ENCODE assay signal across 20 cellular contexts in genomic region chr4:8664031-8664805, GRCh38.
DNase-seq lines count a peak whose midpoint lies in the region; ATAC-seq and TF ChIP-seq lines count a peak whose summit lies in the region.
"Had no signal": no experiment of that assay in that cellular context is flagged by ENCODE, and none has a peak within 500 bp of the region (broad histone marks: within the 10 kb centered on the region; RNA-seq: fewer than 3 reads in every experiment).

No MANE protein-coding gene starts in this region.

- no peak overlapping the region for H3K27ac ChIP-seq in GM23338 (ENCODE audit: low read depth)
- H3K27ac ChIP-seq in RWPE2 (ENCODE audit: poor library complexity, severe bottlenecking) = no peak overlapping the region
- no peak overlapping the region for H3K27ac ChIP-seq in iPS-20b (ENCODE audit: low read length)
- H3K27ac ChIP-seq: BLaER1, HL-60, PC-9, RWPE1 had no signal

- H3K79me2 ChIP-seq in GM23338 (replicated peaks; ENCODE audit: insufficient read depth) = no peaks in the 10 kb centered on the region

- DNase-seq in GM23338 (ENCODE audit: low spot score) (no peak), RWPE2 (ENCODE audit: low spot score) (peak; percentile 30), progenitor cell of endocrine pancreas (ENCODE audit: low spot score, unreplicated experiment) (no peak), NCI-H69 (lab: John Stamatoyannopoulos, UW) (no peak)
- DNase-seq in activated CD4-positive, alpha-beta T cell treated with anti-CD3 and anti-CD28 coated beads, Interleukin-2, amount 10 ng/mL, durations not matched to agents 24 days and 14 days = no peak
- DNase-seq in activated CD4-positive, alpha-beta T cell treated with anti-CD3 and anti-CD28 coated beads for 1 hour = no peak
- DNase-seq: CD8-positive, alpha-beta memory T cell; DMS79; H9; Karpas-422; NCI-H1417 treated with DMSO at 0.1 percent for 48 hours; NCI-H187 treated with DMSO at 0.1 percent for 48 hours; NCI-H2227 treated with DMSO at 0.1 percent for 48 hours; NCI-H510A treated with DMSO at 0.1 percent for 48 hours; PC-9 had no signal

- H3K4me1 Mint-ChIP-seq in GM23338 = peaks cover 26% of the 10 kb centered on the region
- peaks cover 2% of the 10 kb centered on the region for H3K4me1 Mint-ChIP-seq in progenitor cell of endocrine pancreas (ENCODE audit: low read depth)
- H3K4me1 Mint-ChIP-seq in activated CD4-positive, alpha-beta T cell treated with anti-CD3 and anti-CD28 coated beads, Interleukin-2, amount 10 ng/mL, durations not matched to agents 24 days and 14 days = no peaks in the 10 kb centered on the region
- H3K4me1 Mint-ChIP-seq: CD8-positive, alpha-beta memory T cell had no signal

- H3F3A ChIP-seq in GM23338 (replicated peaks; ENCODE audit: low read depth) = no peaks in the 10 kb centered on the region

- TF ChIP-seq CTCF in GM23338 (conservative IDR thresholded peaks at IDR 0.05; ENCODE audit: low read depth in 2 of 2) = no peak
- no peak for TF ChIP-seq CTCF in RWPE2 (IDR thresholded peaks at IDR 0.05; ENCODE audit: poor library complexity, severe bottlenecking)
- no peak for TF ChIP-seq CTCF in progenitor cell of endocrine pancreas (IDR thresholded peaks at IDR 0.05; ENCODE audit: unreplicated experiment)

- H3K27me3 Mint-ChIP-seq in GM23338 (ENCODE audit: insufficient read depth, low read depth, poor library complexity) (peaks cover 10% of the 10 kb centered on the region), progenitor cell of endocrine pancreas (peaks cover 50% of the 10 kb centered on the region)
- H3K27me3 Mint-ChIP-seq in activated CD4-positive, alpha-beta T cell treated with anti-CD3 and anti-CD28 coated beads, Interleukin-2, amount 10 ng/mL, durations not matched to agents 24 days and 14 days = peaks cover 6% of the 10 kb centered on the region

- no peaks in the 10 kb centered on the region for H3K9me3 Mint-ChIP-seq in GM23338
- H3K9me3 Mint-ChIP-seq in progenitor cell of endocrine pancreas (ENCODE audit: low read depth) = no peaks in the 10 kb centered on the region
- H3K9me3 Mint-ChIP-seq in activated CD4-positive, alpha-beta T cell treated with anti-CD3 and anti-CD28 coated beads, Interleukin-2, amount 10 ng/mL, durations not matched to agents 24 days and 14 days = no peaks in the 10 kb centered on the region

- no peaks in the 10 kb centered on the region for H3K9me2 ChIP-seq in GM23338 (ENCODE audit: insufficient read depth)

- H3K9ac ChIP-seq in iPS-20b (ENCODE audit: low read depth, low read length) = no peak overlapping the region
- H3K9ac ChIP-seq: BLaER1 had no signal

- H3K4me3 Mint-ChIP-seq in GM23338 (no peak overlapping the region), progenitor cell of endocrine pancreas (ENCODE audit: low read depth) (no peak overlapping the region)
- H3K4me3 Mint-ChIP-seq in activated CD4-positive, alpha-beta T cell treated with anti-CD3 and anti-CD28 coated beads, Interleukin-2, amount 10 ng/mL, durations not matched to agents 24 days and 14 days = no peak overlapping the region
- H3K4me3 Mint-ChIP-seq: CD8-positive, alpha-beta memory T cell; IgD-negative memory B cell had no signal

- no peak overlapping the region for H3K27ac Mint-ChIP-seq in GM23338
- H3K27ac Mint-ChIP-seq in progenitor cell of endocrine pancreas = peak overlapping the region; percentile 23
- H3K27ac Mint-ChIP-seq in activated CD4-positive, alpha-beta T cell treated with anti-CD3 and anti-CD28 coated beads, Interleukin-2, amount 10 ng/mL, durations not matched to agents 24 days and 14 days = no peak overlapping the region
- H3K27ac Mint-ChIP-seq: CD8-positive, alpha-beta memory T cell; H9; IgD-negative memory B cell had no signal

- H3K27me3 ChIP-seq in GM23338 (ENCODE audit: insufficient read depth) (no peaks in the 10 kb centered on the region), RWPE2 (ENCODE audit: insufficient read depth, poor library complexity, severe bottlenecking) (peaks cover 45% of the 10 kb centered on the region), iPS-20b (ENCODE audit: insufficient read depth, low read length) (peaks cover 15% of the 10 kb centered on the region)
- H3K27me3 ChIP-seq: BLaER1 had no signal

- H3K4me3 ChIP-seq in GM23338 = no peak overlapping the region
- no peak overlapping the region for H3K4me3 ChIP-seq in RWPE2 (ENCODE audit: severe bottlenecking)
- H3K4me3 ChIP-seq in iPS-20b (ENCODE audit: low read length) = 0 out of 2 replicates have a peak overlapping the region, but pooled peaks have one; percentile 25
- H3K4me3 ChIP-seq: BLaER1, PC-9 had no signal

- H3K36me3 Mint-ChIP-seq in GM23338 (ENCODE audit: low read depth) = no peaks in the 10 kb centered on the region; the same call in 2 of the 3 replicates
- no peaks in the 10 kb centered on the region for H3K36me3 Mint-ChIP-seq in progenitor cell of endocrine pancreas (ENCODE audit: insufficient read depth)
- H3K36me3 Mint-ChIP-seq in activated CD4-positive, alpha-beta T cell treated with anti-CD3 and anti-CD28 coated beads, Interleukin-2, amount 10 ng/mL, durations not matched to agents 24 days and 14 days (ENCODE audit: low read depth) = no peaks in the 10 kb centered on the region
- H3K36me3 Mint-ChIP-seq: CD8-positive, alpha-beta memory T cell; IgD-negative memory B cell had no signal

- no peaks in the 10 kb centered on the region for H3K9me3 ChIP-seq in RWPE2 (ENCODE audit: severe bottlenecking)
- no peaks in the 10 kb centered on the region for H3K9me3 ChIP-seq in iPS-20b (ENCODE audit: insufficient read depth, low read depth, low read length)
- H3K9me3 ChIP-seq: BLaER1 had no signal

- H3K36me3 ChIP-seq in GM23338 (ENCODE audit: insufficient read depth) = no peaks in the 10 kb centered on the region
- no peaks in the 10 kb centered on the region for H3K36me3 ChIP-seq in RWPE2 (ENCODE audit: low read depth)
- H3K36me3 ChIP-seq in iPS-20b (ENCODE audit: insufficient read depth, low read depth, low read length) = no peaks in the 10 kb centered on the region
- H3K36me3 ChIP-seq: BLaER1 had no signal

- H2AFZ ChIP-seq in GM23338 = no peak overlapping the region
- H2AFZ ChIP-seq: PC-9 had no signal

- H3K4me1 ChIP-seq in GM23338 (ENCODE audit: insufficient read depth) (peaks cover 6% of the 10 kb centered on the region; the same call in 1 of the 2 replicates), RWPE2 (ENCODE audit: insufficient read depth, poor library complexity, severe bottlenecking) (no peaks in the 10 kb centered on the region), iPS-20b (ENCODE audit: insufficient read depth, low read length) (peaks cover 7% of the 10 kb centered on the region; the same call in 1 of the 2 replicates)

- H3K4me2 ChIP-seq in GM23338 = no peak overlapping the region
- H3K4me2 ChIP-seq: PC-9 had no signal

- H4K20me1 ChIP-seq in GM23338 (replicated peaks; ENCODE audit: insufficient read depth) = no peaks in the 10 kb centered on the region
- H4K20me1 ChIP-seq: BLaER1 had no signal

- intact Hi-C loops in activated CD4-positive, alpha-beta T cell treated with anti-CD3 and anti-CD28 coated beads, Interleukin-2, amount 10 ng/mL, durations not matched to agents 24 days and 14 days (cut with micrococcal nuclease) = no loop called here

- ATAC-seq in GM23338 = peak; percentile 76
- ATAC-seq in RWPE2 (ENCODE audit: low read depth) = no peak

TF ChIP-seq in GM23338, 12 proteins besides CTCF, POLR2A, EP300 and RAD21 (continues in another document):
- TF ChIP-seq EZH2 (IDR thresholded peaks at IDR 0.05; ENCODE audit: low read depth, unreplicated experiment) = no peak
